8 cellular contexts compared by ENCODE assay signal in the genomic region with DNA sequence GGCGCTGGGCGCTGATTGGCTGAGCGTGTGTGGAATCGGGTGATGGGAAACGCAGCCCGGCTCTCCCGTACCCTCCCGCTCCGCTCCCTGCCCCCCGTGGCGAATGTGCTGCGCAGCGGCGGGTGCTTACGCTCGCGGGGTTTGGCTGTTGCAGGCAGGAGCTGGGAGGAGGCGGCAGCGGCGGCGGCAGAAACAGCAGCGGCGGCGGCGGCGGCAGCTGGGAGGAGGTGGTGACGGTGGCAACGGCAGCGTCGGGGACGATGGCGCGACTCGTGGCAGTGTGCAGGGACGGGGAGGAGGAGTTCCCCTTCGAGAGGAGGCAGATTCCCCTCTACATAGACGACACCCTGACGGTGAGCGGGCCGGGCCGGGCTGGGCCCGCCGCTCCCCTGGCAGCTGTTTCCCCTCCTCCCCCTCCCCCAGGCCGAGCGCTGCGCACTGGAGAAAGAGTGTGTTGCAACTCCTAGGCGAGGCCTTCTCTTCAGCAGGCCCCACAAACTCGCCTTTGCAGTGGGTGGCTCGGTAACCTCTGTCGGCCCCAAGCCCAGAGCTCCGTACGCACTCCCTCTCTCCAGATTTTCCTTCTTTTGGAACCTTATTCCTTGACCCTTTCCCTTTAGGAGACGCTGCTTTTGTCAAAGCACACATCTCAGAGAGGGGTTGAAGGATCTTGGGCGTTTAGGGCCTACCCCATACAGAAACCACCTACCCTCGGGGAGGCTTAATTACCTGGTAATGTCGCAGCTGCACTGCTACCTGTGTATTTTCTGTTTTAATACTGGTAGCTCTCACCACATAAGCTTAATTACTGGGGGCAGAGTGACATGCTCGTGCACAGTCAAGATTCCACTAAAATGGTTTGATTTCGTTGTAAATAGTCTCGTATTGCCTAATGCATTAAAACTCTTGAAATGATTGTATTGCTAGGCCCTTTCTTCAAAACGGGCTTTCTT. TPM values are rescaled to one million over a fixed set of nuclear protein-coding genes. Genes with fewer than 3 reads are reported as not detected.
DNase-seq lines count a peak whose midpoint lies in the region; ATAC-seq and TF ChIP-seq lines count a peak whose summit lies in the region.

No MANE protein-coding gene starts in this region.

- peak overlapping the region; percentile 75 to 99 (median 99) for H3K27ac ChIP-seq in adrenal gland
- peak overlapping the region; percentile 97 to 100 (median 100) for H3K27ac ChIP-seq in heart right ventricle
- peak overlapping the region; percentile 99 to 100 (median 100) for H3K27ac ChIP-seq in upper lobe of left lung

- H3K4me3 ChIP-seq in adrenal gland (peak overlapping the region; percentile 14 to 93 (median 56)), heart right ventricle (peak overlapping the region; percentile 69 to 98 (median 86)), upper lobe of left lung (peak overlapping the region; percentile 83 to 96 (median 88))

- peak in 1 of 4 donors; percentile 33 for TF ChIP-seq EP300 in upper lobe of left lung (IDR thresholded peaks at IDR 0.05)

- ATAC-seq in HG02763 (IDR thresholded peaks at IDR 0.05; ENCODE audit: unreplicated experiment) (peak; percentile 65), heart right ventricle (peak; percentile 89 to 95 (median 92)), upper lobe of left lung (ENCODE audit: low FRiP score in 2 of 2) (peak; percentile 96 to 98)

- no peaks in the 10 kb centered on the region for H3K27me3 ChIP-seq in adrenal gland
- no peaks in the 10 kb centered on the region for H3K27me3 ChIP-seq in heart right ventricle
- H3K27me3 ChIP-seq in upper lobe of left lung: no peaks in the 10 kb centered on the region

- intact Hi-C loops in adrenal gland (cut with DNase I) (no loop called here), heart right ventricle (cut with DNase I) (loop anchor here in 6 of 10 donors (5.0 to 10.0 kb wide), 3 partner anchors 47 to 61 kb away; a partner anchor contains a TSS), posterior vena cava (cut with DNase I) (no loop called here)

- H3K36me3 ChIP-seq in adrenal gland (replicated peaks in 1 of 2) (no peaks in the 10 kb centered on the region), heart right ventricle (peaks cover 0 to 30% (median 0%) of the 10 kb centered on the region in 9 donors), upper lobe of left lung (peaks cover 0 to 4% (median 0%) of the 10 kb centered on the region in 4 donors)

- H3K9me3 ChIP-seq in adrenal gland (replicated peaks in 1 of 3) (no peaks in the 10 kb centered on the region), heart right ventricle (no peaks in the 10 kb centered on the region), upper lobe of left lung (no peaks in the 10 kb centered on the region)

- TF ChIP-seq CTCF in GM12874 (IDR thresholded peaks at IDR 0.05; ENCODE audit: insufficient read depth, low read depth, low read length) (0 out of 2 replicates have a peak, but pooled peaks have one; percentile 13), adrenal gland (IDR thresholded peaks at IDR 0.05) (peak in 1 of 6 experiments; percentile 34), heart right ventricle (IDR thresholded peaks at IDR 0.05) (no peak), upper lobe of left lung (IDR thresholded peaks at IDR 0.05) (peak in 3 of 6 experiments; percentile 15 to 43 (median 24))

- TF ChIP-seq POLR2A in adrenal gland (IDR thresholded peaks at IDR 0.05) (peak; percentile 94 to 98), upper lobe of left lung (IDR thresholded peaks at IDR 0.05) (peak; percentile 46 to 90 (median 82))

- WGBS in adrenal gland, 4 donors: 0 to 1% (median 0%) methylated on average over 9 to 60 of the region's 60 CpGs
- WGBS in heart right ventricle, 2 donors: 1% methylated on average over 60 of the region's 60 CpGs
- WGBS in upper lobe of left lung, 2 donors: 1 to 2% methylated on average over 23 to 26 of the region's 60 CpGs

- DNase-seq in NCI-H1417 treated with DMSO at 0.1 percent for 48 hours (lab: John Stamatoyannopoulos, UW): peak; percentile 80
- DNase-seq in SW 1271 (lab: John Stamatoyannopoulos, UW): peak; percentile 76 to 93
- DNase-seq in adrenal gland: peak; percentile 97 to 98 (median 97)
- peak; percentile 96 to 97 for DNase-seq in heart right ventricle
- peak; percentile 99 for DNase-seq in posterior vena cava (ENCODE audit: low spot score)
- DNase-seq in upper lobe of left lung: peak; percentile 97 to 99

- H3K4me1 ChIP-seq in adrenal gland (replicated peaks in 1 of 2): peaks cover 38 to 46% of the 10 kb centered on the region in 2 donors
- H3K4me1 ChIP-seq in heart right ventricle: peaks cover 16 to 56% (median 49%) of the 10 kb centered on the region in 9 donors
- H3K4me1 ChIP-seq in upper lobe of left lung: peaks cover 50 to 59% (median 53%) of the 10 kb centered on the region in 4 donors

RNA-seq across cellular contexts. Expression of a gene that starts 1.0 kb away (rescaled TPM):
- total RNA-seq in adrenal gland (10 to 100 TPM; 30.4 to 66.6 (median 60.4) TPM), heart right ventricle (10 to 100 TPM; 35.6 to 51.2 (median 48.1) TPM), posterior vena cava (10 to 100 TPM; 64.0 to 65.5 TPM), upper lobe of left lung (100 to 1,000 TPM in 1 of 6 donors, 10 to 100 TPM in 5; 36.8 to 101 (median 70.0) TPM)
- polyA plus RNA-seq in adrenal gland (10 to 100 TPM; 39.0 to 87.3 (median 48.5) TPM), heart right ventricle (10 to 100 TPM; 25.9 to 41.3 TPM)

RNA-seq across cellular contexts. Expression of a gene that starts 11.0 kb away (rescaled TPM):
- 10 to 100 TPM in 1 of 8 donors, 1 to 10 TPM in 7; 1.7 to 13.2 (median 5.2) TPM for total RNA-seq in adrenal gland
- 10 to 100 TPM in 1 of 3 donors, 1 to 10 TPM in 2; 2.4 to 14.6 (median 3.0) TPM for polyA plus RNA-seq in adrenal gland
- total RNA-seq in heart right ventricle: 10 to 100 TPM in 1 of 10 donors, 1 to 10 TPM in 9; 4.0 to 10.2 (median 6.5) TPM
- 1 to 10 TPM; 2.5 to 5.1 TPM for polyA plus RNA-seq in heart right ventricle
- 1 to 10 TPM; 6.0 to 6.3 TPM for total RNA-seq in posterior vena cava
- 10 to 100 TPM in 2 of 6 donors, 1 to 10 TPM in 2, under 1 TPM in 1, not detected in 1; 0.67 to 11.9 (median 9.3) TPM for total RNA-seq in upper lobe of left lung

RNA-seq across cellular contexts. Expression of a gene that starts 11.1 kb away (rescaled TPM):
- total RNA-seq in adrenal gland (10 to 100 TPM; 12.0 to 32.5 (median 27.9) TPM), heart right ventricle (10 to 100 TPM in 9 of 10 donors, 1 to 10 TPM in 1; 8.8 to 22.9 (median 13.9) TPM), posterior vena cava (10 to 100 TPM; 32.7 to 36.4 TPM), upper lobe of left lung (100 to 1,000 TPM in 1 of 6 donors, 10 to 100 TPM in 5; 34.8 to 167 (median 49.4) TPM)
- polyA plus RNA-seq in adrenal gland (10 to 100 TPM; 16.3 to 43.6 (median 37.5) TPM), heart right ventricle (10 to 100 TPM; 15.6 to 40.4 TPM)

RNA-seq across cellular contexts. Expression of a gene that starts 45.9 kb away (rescaled TPM):
- 10 to 100 TPM in 6 of 8 donors, 1 to 10 TPM in 2; 5.9 to 28.1 (median 12.0) TPM for total RNA-seq in adrenal gland
- polyA plus RNA-seq in adrenal gland: 10 to 100 TPM; 12.8 to 21.3 (median 13.8) TPM
- 10 to 100 TPM; 11.0 to 24.7 (median 18.9) TPM for total RNA-seq in heart right ventricle
- polyA plus RNA-seq in heart right ventricle: 10 to 100 TPM; 12.9 to 23.3 TPM
- 1 to 10 TPM; 3.5 to 5.4 TPM for total RNA-seq in posterior vena cava
- total RNA-seq in upper lobe of left lung: 1 to 10 TPM; 3.6 to 7.5 (median 4.9) TPM

RNA-seq across cellular contexts. Expression of a gene that starts 55.6 kb away (rescaled TPM):
- 10 to 100 TPM in 4 of 8 donors, 1 to 10 TPM in 4; 5.2 to 18.5 (median 10.1) TPM for total RNA-seq in adrenal gland
- polyA plus RNA-seq in adrenal gland: 10 to 100 TPM in 1 of 3 donors, 1 to 10 TPM in 2; 6.9 to 10.1 (median 7.0) TPM
- total RNA-seq in heart right ventricle: 1 to 10 TPM; 5.5 to 8.8 (median 6.8) TPM
- polyA plus RNA-seq in heart right ventricle: 10 to 100 TPM in 1 of 2 donors, 1 to 10 TPM in 1; 9.1 to 10.3 TPM
- total RNA-seq in posterior vena cava: 1 to 10 TPM; 2.9 to 3.8 TPM
- 1 to 10 TPM; 3.1 to 9.4 (median 8.1) TPM for total RNA-seq in upper lobe of left lung

Comparison
In these comparisons a context has a peak if more than half of its experiments do, and no peak if none do; other contexts are left out.
1. Peak in every context shown above with its lines: DNase-seq, ATAC-seq, H3K4me3 ChIP-seq and H3K27ac ChIP-seq.
2. intact Hi-C loops: an anchor here in heart right ventricle (5.0 to 10.0 kb wide); none called in adrenal gland and posterior vena cava.